Comparison of ENCODE assay signal across 13 cellular contexts in the genomic region with DNA sequence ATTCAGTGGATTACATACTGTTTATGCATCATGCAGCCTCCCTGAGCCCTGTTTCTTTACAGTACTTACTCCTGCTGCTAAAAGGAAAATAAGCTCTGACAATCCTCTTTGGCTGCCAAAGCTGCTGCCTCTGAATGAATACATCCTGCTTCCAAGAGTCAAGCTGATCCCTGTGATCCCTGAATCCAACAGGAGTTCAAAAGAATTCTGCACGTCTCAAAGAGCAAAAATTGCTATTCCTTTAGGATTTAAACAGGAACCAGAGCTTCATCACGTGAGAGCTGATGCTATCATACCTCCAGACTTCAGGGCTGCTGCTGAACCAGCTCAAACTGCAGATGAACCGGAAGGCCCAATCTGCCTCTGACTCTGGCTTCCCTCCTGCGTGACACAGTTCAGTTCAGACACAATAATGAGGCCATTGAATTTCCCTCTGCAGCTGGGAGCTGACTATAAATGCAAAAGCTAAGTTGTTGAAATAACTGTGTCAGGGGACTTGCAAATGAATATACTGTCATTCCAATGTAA.
DNase-seq lines count a peak whose midpoint lies in the region; ATAC-seq, FAIRE-seq and TF ChIP-seq lines count a peak whose summit lies in the region.
"Had no signal": no experiment of that assay in that cellular context is flagged by ENCODE, and none has a peak within 500 bp of the region (broad histone marks: within the 10 kb centered on the region; RNA-seq: fewer than 3 reads in every experiment).

No MANE protein-coding gene starts in this region.

- no peaks in the 10 kb centered on the region for H3K79me2 ChIP-seq in endothelial cell of umbilical vein (ENCODE audit: control insufficient read depth, insufficient read depth, low read length)

- no peaks in the 10 kb centered on the region for H3K9me3 ChIP-seq in endothelial cell of umbilical vein (replicated peaks; ENCODE audit: control insufficient read depth, insufficient read depth, low read length)

- H3K4me1 Mint-ChIP-seq in nephron progenitor cell = peaks cover 12% of the 10 kb centered on the region
- H3K4me1 Mint-ChIP-seq in CD14-positive monocyte = no peaks in the 10 kb centered on the region
- H3K4me1 Mint-ChIP-seq: activated B cell treated with CpG ODN at 0.5 μM for 24 hours had no signal

- H3K27ac ChIP-seq in endothelial cell of umbilical vein (ENCODE audit: insufficient read depth, low read depth, low read length) (peak overlapping the region; percentile 20), coronary artery (no peak overlapping the region)

- H3K4me3 ChIP-seq in endothelial cell of umbilical vein (replicated peaks in 1 of 3; ENCODE audit: insufficient read depth in 1 of 3, low read depth in 1 of 3, low read length in 3 of 3) (no peak overlapping the region), coronary artery (no peak overlapping the region)

- no peak for TF ChIP-seq CTCF in endothelial cell of umbilical vein (IDR thresholded peaks at IDR 0.05; ENCODE audit: extremely low read depth in 1 of 2, insufficient read depth in 1 of 2, low read depth in 1 of 2, low read length in 2 of 2)
- TF ChIP-seq CTCF in nephron progenitor cell (IDR thresholded peaks at IDR 0.05) = no peak
- no peak for TF ChIP-seq CTCF in CD14-positive monocyte (IDR thresholded peaks at IDR 0.05)
- TF ChIP-seq CTCF in coronary artery (IDR thresholded peaks at IDR 0.05) = no peak

- DNase-seq in NCI-H69 (lab: John Stamatoyannopoulos, UW) (peak; percentile 92), endothelial cell of umbilical vein (ENCODE audit: low read depth, low spot score) (peak; percentile 82), nephron progenitor cell (peak; percentile 9), CD14-positive monocyte (ENCODE audit: low spot score) (no peak), NCI-H2029 (lab: John Stamatoyannopoulos, UW) (no peak), coronary artery (ENCODE audit: low spot score) (no peak), NCI-H2196 treated with DMSO at 0.1 percent for 48 hours (lab: John Stamatoyannopoulos, UW; ENCODE audit: unreplicated experiment) (no peak)
- DNase-seq: activated B cell treated with CpG ODN at 0.5 μM for 24 hours; activated naive CD4-positive, alpha-beta T cell treated with Interleukin-2 at 50 U/mL for 16 hours; Calu3; foreskin fibroblast; NCI-H187 treated with DMSO at 0.1 percent for 48 hours had no signal

- H3K9me3 Mint-ChIP-seq in nephron progenitor cell (no peaks in the 10 kb centered on the region), CD14-positive monocyte (peaks cover 0 to 4% (median 0%) of the 10 kb centered on the region in 7 donors)

- no peak for TF ChIP-seq POLR2A in endothelial cell of umbilical vein (IDR thresholded peaks at IDR 0.05; ENCODE audit: low read depth, low read length)

- no peaks in the 10 kb centered on the region for H3K9me1 ChIP-seq in endothelial cell of umbilical vein (replicated peaks; ENCODE audit: control insufficient read depth, extremely low read depth, insufficient read depth, low read length)

- POLR2A ChIA-PET in endothelial cell of umbilical vein (lab: Charles Lee) = no interaction called here

- no peaks in the 10 kb centered on the region for H3K36me3 ChIP-seq in endothelial cell of umbilical vein (ENCODE audit: control insufficient read depth in 2 of 2, extremely low read depth in 1 of 2, insufficient read depth in 2 of 2, low read length in 2 of 2)

- H3K9ac ChIP-seq in endothelial cell of umbilical vein (replicated peaks; ENCODE audit: extremely low read depth, insufficient read depth, low read length) = no peak overlapping the region

- peak; percentile 64 for ATAC-seq in GM18868 (IDR thresholded peaks at IDR 0.05; ENCODE audit: unreplicated experiment)

- intact Hi-C loops in endothelial cell of umbilical vein (cut with micrococcal nuclease) (loop anchor here (5.0 kb wide), 1 partner anchor 35 kb away; no protein-coding TSS in a partner anchor), CD14-positive monocyte (cut with micrococcal nuclease) (no loop called here)

- H3K4me3 Mint-ChIP-seq in nephron progenitor cell = no peak overlapping the region
- H3K4me3 Mint-ChIP-seq in CD14-positive monocyte = no peak overlapping the region
- H3K4me3 Mint-ChIP-seq: activated B cell treated with CpG ODN at 0.5 μM for 24 hours had no signal

- peak; percentile 50 for FAIRE-seq in endothelial cell of umbilical vein (lab: Jason Lieb, UNC)

- H3K27ac Mint-ChIP-seq in nephron progenitor cell (no peak overlapping the region), CD14-positive monocyte (no peak overlapping the region)
- H3K27ac Mint-ChIP-seq: activated B cell treated with CpG ODN at 0.5 μM for 24 hours had no signal

- no peaks in the 10 kb centered on the region for H3K36me3 Mint-ChIP-seq in nephron progenitor cell (ENCODE audit: low read depth)
- H3K36me3 Mint-ChIP-seq in CD14-positive monocyte = no peaks in the 10 kb centered on the region

- peak overlapping the region; percentile 80 for H2AFZ ChIP-seq in endothelial cell of umbilical vein (ENCODE audit: low read depth, low read length)

- H3K4me1 ChIP-seq in endothelial cell of umbilical vein (ENCODE audit: control insufficient read depth, extremely low read depth, insufficient read depth, low read length) = peaks cover 6% of the 10 kb centered on the region

- CTCF ChIA-PET in endothelial cell of umbilical vein (lab: Charles Lee) = interaction anchor here (1.3 kb wide), 1 partner anchor 11 kb away, joined by 8 read pairs; no protein-coding TSS in a partner anchor

- H3K27me3 Mint-ChIP-seq in nephron progenitor cell (ENCODE audit: low read depth, poor library complexity) (no peaks in the 10 kb centered on the region), CD14-positive monocyte (ENCODE audit: low read depth in 3 of 3) (no peaks in the 10 kb centered on the region)
- H3K27me3 Mint-ChIP-seq: activated B cell treated with CpG ODN at 0.5 μM for 24 hours had no signal

- dilution Hi-C loops in endothelial cell of umbilical vein (cut with MboI; ENCODE audit: extremely low pct_ligation_motif_present, low sequenced_read_pairs) = no loop called here

- no TSS peak for BruUV-seq in endothelial cell of umbilical vein (replicated peaks; lab: Mats Ljungman, UMichigan)

- peak overlapping the region; percentile 9 for H3K4me2 ChIP-seq in endothelial cell of umbilical vein (ENCODE audit: insufficient read depth, low read length)

- H3K27me3 ChIP-seq in endothelial cell of umbilical vein (ENCODE audit: control insufficient read depth in 2 of 2, insufficient read depth in 2 of 2, low read length in 2 of 2) = no peaks in the 10 kb centered on the region

- no peaks in the 10 kb centered on the region for H4K20me1 ChIP-seq in endothelial cell of umbilical vein (replicated peaks; ENCODE audit: control insufficient read depth, extremely low read depth, insufficient read depth, low read length)

TF ChIP-seq in endothelial cell of umbilical vein, 7 proteins besides CTCF, POLR2A, EP300 and RAD21:
- no peak for TF ChIP-seq JUN (IDR thresholded peaks at IDR 0.05; ENCODE audit: borderline replicate concordance, insufficient read depth, insufficient read length, low read depth)
- TF ChIP-seq, protein P1, sequence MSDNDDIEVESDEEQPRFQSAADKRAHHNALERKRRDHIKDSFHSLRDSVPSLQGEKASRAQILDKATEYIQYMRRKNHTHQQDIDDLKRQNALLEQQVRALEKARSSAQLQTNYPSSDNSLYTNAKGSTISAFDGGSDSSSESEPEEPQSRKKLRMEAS (IDR thresholded peaks at IDR 0.05; ENCODE audit: insufficient read depth, insufficient read length) = no peak
- peak; percentile 62 for TF ChIP-seq GATA2 (IDR thresholded peaks at IDR 0.05; ENCODE audit: insufficient read depth, insufficient read length, low read depth, low read length)
- no peak for TF ChIP-seq FOS (IDR thresholded peaks at IDR 0.05; ENCODE audit: borderline replicate concordance, insufficient read depth, low read length)
TF ChIP-seq in endothelial cell of umbilical vein: peak in this region for 1.

Comparison
In these comparisons a context has a peak if more than half of its experiments do, and no peak if none do; other contexts are left out.
1. DNase-seq: peak in NCI-H69 (single experiment), endothelial cell of umbilical vein (single experiment) and nephron progenitor cell (single experiment); none in CD14-positive monocyte (single experiment), NCI-H2029 (single experiment), coronary artery (single experiment) and NCI-H2196 treated with DMSO at 0.1 percent for 48 hours (single experiment).